Comparison of ENCODE assay signal across 10 cellular contexts in genomic region chr12:122087431-122088180, GRCh38. TPM values are rescaled to one million over a fixed set of nuclear protein-coding genes. Genes with fewer than 3 reads are reported as not detected.
A peak's percentile ranks its signal among the peaks of the same experiment; 100 is the strongest.
DNase-seq lines count a peak whose midpoint lies in the region; ATAC-seq and TF ChIP-seq lines count a peak whose summit lies in the region.
"Had no signal": no experiment of that assay in that cellular context is flagged by ENCODE, and none has a peak within 500 bp of the region (broad histone marks: within the 10 kb centered on the region; RNA-seq: fewer than 3 reads in every experiment).

No MANE protein-coding gene starts in this region.

- peak overlapping the region; percentile 88 for H3K27ac Mint-ChIP-seq in T-helper 17 cell

- no peaks in the 10 kb centered on the region for H3K27me3 Mint-ChIP-seq in T-helper 17 cell

- TF ChIP-seq CTCF in dorsolateral prefrontal cortex (IDR thresholded peaks at IDR 0.05 in 54 of 56, conservative IDR thresholded peaks at IDR 0.05 in 2 of 56; ENCODE audit: low read depth in 1 of 56, partially characterized antibody in 56 of 56), result no peak

- H3K9ac ChIP-seq in mucosa of rectum (ENCODE audit: low read depth in 1 of 2, low read length in 2 of 2), result peak overlapping the region in 1 of 2 donors; percentile 40
- H3K9ac ChIP-seq in stomach smooth muscle (ENCODE audit: low read length in 2 of 2), result peak overlapping the region in 1 of 2 donors; percentile 5

- DNase-seq in T-helper 17 cell, result no peak
- DNase-seq in dorsolateral prefrontal cortex, result peak in 2 of 10 donors; percentile 29 to 33
- DNase-seq in NCI-H2029 treated with DMSO at 0.1 percent for 48 hours (lab: John Stamatoyannopoulos, UW), result no peak
- no peak for DNase-seq in KG1 (lab: John Stamatoyannopoulos, UW)
- DNase-seq: DND-41, islet precursor cell had no signal

- peak overlapping the region in 39 of 59 donors; percentile 0 to 84 (median 63) for H3K27ac ChIP-seq in dorsolateral prefrontal cortex
- peak overlapping the region; percentile 47 to 48 for H3K27ac ChIP-seq in mucosa of rectum (ENCODE audit: low read depth in 2 of 2, low read length in 2 of 2)
- H3K27ac ChIP-seq in stomach smooth muscle (ENCODE audit: low read length), result peak overlapping the region; percentile 87

- H3K9me3 ChIP-seq in T-helper 17 cell (ENCODE audit: control insufficient read depth, low read length, poor library complexity, severe bottlenecking) (no peaks in the 10 kb centered on the region), mucosa of rectum (ENCODE audit: control insufficient read depth in 2 of 2, low read length in 2 of 2) (no peaks in the 10 kb centered on the region), stomach smooth muscle (ENCODE audit: control insufficient read depth in 2 of 2, low read length in 2 of 2) (no peaks in the 10 kb centered on the region)

- ATAC-seq in T-helper 17 cell (no peak), HG02610 (IDR thresholded peaks at IDR 0.05; ENCODE audit: unreplicated experiment) (no peak), HG03469 (IDR thresholded peaks at IDR 0.05; ENCODE audit: unreplicated experiment) (no peak)

- H3K36me3 ChIP-seq in mucosa of rectum (ENCODE audit: control insufficient read depth in 2 of 2, insufficient read depth in 2 of 2, low read length in 2 of 2), result peaks cover 15 to 21% of the 10 kb centered on the region in 2 donors
- H3K36me3 ChIP-seq in stomach smooth muscle (ENCODE audit: control insufficient read depth in 2 of 2, insufficient read depth in 2 of 2, low read length in 2 of 2), result peaks cover 13 to 14% of the 10 kb centered on the region in 2 donors

- no peak overlapping the region for H3K4me3 Mint-ChIP-seq in T-helper 17 cell

- H3K4me1 Mint-ChIP-seq in T-helper 17 cell, result peaks cover 51% of the 10 kb centered on the region

- intact Hi-C loops in dorsolateral prefrontal cortex (cut with DNase I), result no loop called here

- H3K36me3 Mint-ChIP-seq in T-helper 17 cell (ENCODE audit: low read depth), result peaks cover 9% of the 10 kb centered on the region

- H3K4me3 ChIP-seq in dorsolateral prefrontal cortex, result no peak overlapping the region
- no peak overlapping the region for H3K4me3 ChIP-seq in mucosa of rectum (ENCODE audit: low read length in 2 of 2)
- peak overlapping the region; percentile 7 to 55 for H3K4me3 ChIP-seq in stomach smooth muscle (ENCODE audit: low read length in 2 of 2)

- H3K27me3 ChIP-seq in dorsolateral prefrontal cortex (no peaks in the 10 kb centered on the region), mucosa of rectum (ENCODE audit: control insufficient read depth in 2 of 2, insufficient read depth in 2 of 2, low read length in 2 of 2) (no peaks in the 10 kb centered on the region), stomach smooth muscle (ENCODE audit: control insufficient read depth in 1 of 2, insufficient read depth in 2 of 2, low read length in 2 of 2) (no peaks in the 10 kb centered on the region)

- H3K4me1 ChIP-seq in mucosa of rectum (ENCODE audit: control insufficient read depth in 2 of 2, insufficient read depth in 2 of 2, low read length in 2 of 2) (peaks cover 76 to 86% of the 10 kb centered on the region in 2 donors), stomach smooth muscle (ENCODE audit: control insufficient read depth, insufficient read depth, low read length) (peaks cover 76% of the 10 kb centered on the region)

RNA-seq across cellular contexts. Expression of gene MLXIP, which starts 9.1 kb away (rescaled TPM):
- total RNA-seq in T-helper 17 cell (10 to 100 TPM; 83.4 to 86.0 TPM), dorsolateral prefrontal cortex (10 to 100 TPM; 22.2 to 78.4 (median 49.7) TPM)

Comparison
In these comparisons a context has a peak if more than half of its experiments do, and no peak if none do; other contexts are left out.
1. H3K4me3 ChIP-seq: peak in stomach smooth muscle (2 of 2); none in dorsolateral prefrontal cortex (0 of 59) and mucosa of rectum (0 of 2).
2. Peak in every context shown above with its lines, with median percentiles within 50 percentile points of each other: H3K27ac ChIP-seq.